Comparison of ENCODE assay signal across 1 cellular context in genomic region chr12:57522887-57523705, GRCh38.
TF ChIP-seq lines count a peak whose summit lies in the region.

No MANE protein-coding gene starts in this region.

TF ChIP-seq in HepG2, 621 proteins besides CTCF, POLR2A, EP300 and RAD21 (continued from another document):
- TF ChIP-seq, protein P1, sequence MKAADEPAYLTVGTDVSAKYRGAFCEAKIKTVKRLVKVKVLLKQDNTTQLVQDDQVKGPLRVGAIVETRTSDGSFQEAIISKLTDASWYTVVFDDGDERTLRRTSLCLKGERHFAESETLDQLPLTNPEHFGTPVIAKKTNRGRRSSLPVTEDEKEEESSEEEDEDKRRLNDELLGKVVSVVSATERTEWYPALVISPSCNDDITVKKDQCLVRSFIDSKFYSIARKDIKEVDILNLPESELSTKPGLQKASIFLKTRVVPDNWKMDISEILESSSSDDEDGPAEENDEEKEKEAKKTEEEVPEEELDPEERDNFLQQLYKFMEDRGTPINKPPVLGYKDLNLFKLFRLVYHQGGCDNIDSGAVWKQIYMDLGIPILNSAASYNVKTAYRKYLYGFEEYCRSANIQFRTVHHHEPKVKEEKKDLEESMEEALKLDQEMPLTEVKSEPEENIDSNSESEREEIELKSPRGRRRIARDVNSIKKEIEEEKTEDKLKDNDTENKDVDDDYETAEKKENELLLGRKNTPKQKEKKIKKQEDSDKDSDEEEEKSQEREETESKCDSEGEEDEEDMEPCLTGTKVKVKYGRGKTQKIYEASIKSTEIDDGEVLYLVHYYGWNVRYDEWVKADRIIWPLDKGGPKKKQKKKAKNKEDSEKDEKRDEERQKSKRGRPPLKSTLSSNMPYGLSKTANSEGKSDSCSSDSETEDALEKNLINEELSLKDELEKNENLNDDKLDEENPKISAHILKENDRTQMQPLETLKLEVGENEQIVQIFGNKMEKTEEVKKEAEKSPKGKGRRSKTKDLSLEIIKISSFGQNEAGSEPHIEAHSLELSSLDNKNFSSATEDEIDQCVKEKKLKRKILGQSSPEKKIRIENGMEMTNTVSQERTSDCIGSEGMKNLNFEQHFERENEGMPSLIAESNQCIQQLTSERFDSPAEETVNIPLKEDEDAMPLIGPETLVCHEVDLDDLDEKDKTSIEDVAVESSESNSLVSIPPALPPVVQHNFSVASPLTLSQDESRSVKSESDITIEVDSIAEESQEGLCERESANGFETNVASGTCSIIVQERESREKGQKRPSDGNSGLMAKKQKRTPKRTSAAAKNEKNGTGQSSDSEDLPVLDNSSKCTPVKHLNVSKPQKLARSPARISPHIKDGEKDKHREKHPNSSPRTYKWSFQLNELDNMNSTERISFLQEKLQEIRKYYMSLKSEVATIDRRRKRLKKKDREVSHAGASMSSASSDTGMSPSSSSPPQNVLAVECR (CRISPR knock-in tag; IDR thresholded peaks at IDR 0.05; ENCODE audit: borderline replicate concordance) = no peak
- no peak for TF ChIP-seq GMEB1 (CRISPR knock-in tag; IDR thresholded peaks at IDR 0.05; ENCODE audit: borderline replicate concordance)
- no peak for TF ChIP-seq ZBTB38 (CRISPR knock-in tag; IDR thresholded peaks at IDR 0.05)
- no peak for TF ChIP-seq ZNF234 (CRISPR knock-in tag; conservative IDR thresholded peaks at IDR 0.05)
- TF ChIP-seq MAZ (IDR thresholded peaks at IDR 0.05; ENCODE audit: borderline replicate concordance, low read depth, low read length) = peak; percentile 35; the same call in 1 of the 2 replicates
- no peak for TF ChIP-seq MAZ (CRISPR knock-in tag; IDR thresholded peaks at IDR 0.05; ENCODE audit: low read depth)
- TF ChIP-seq RORA (CRISPR knock-in tag; IDR thresholded peaks at IDR 0.05) = no peak
- no peak for TF ChIP-seq FIP1L1 (IDR thresholded peaks at IDR 0.05; ENCODE audit: borderline replicate concordance, insufficient read depth, low read depth, low read length)
- TF ChIP-seq RXRB (CRISPR knock-in tag; IDR thresholded peaks at IDR 0.05; ENCODE audit: borderline replicate concordance) = no peak
- no peak for TF ChIP-seq YY1 (IDR thresholded peaks at IDR 0.05; ENCODE audit: insufficient read depth, insufficient replicate concordance, low read depth, low read length)
- no peak for TF ChIP-seq PLRG1 (conservative IDR thresholded peaks at IDR 0.05)
- TF ChIP-seq MAFG (CRISPR knock-in tag; IDR thresholded peaks at IDR 0.05) = no peak
- TF ChIP-seq ZNF7 (CRISPR knock-in tag; IDR thresholded peaks at IDR 0.05) = no peak
- TF ChIP-seq ZBTB10 (CRISPR knock-in tag; IDR thresholded peaks at IDR 0.05; ENCODE audit: borderline replicate concordance) = no peak
- no peak for TF ChIP-seq SP140L (CRISPR knock-in tag; IDR thresholded peaks at IDR 0.05; ENCODE audit: borderline replicate concordance)
- no peak for TF ChIP-seq ZNF10 (CRISPR knock-in tag; IDR thresholded peaks at IDR 0.05; ENCODE audit: borderline replicate concordance, low read depth)
- TF ChIP-seq NFE2 (CRISPR knock-in tag; IDR thresholded peaks at IDR 0.05) = no peak
- TF ChIP-seq CEBPG (CRISPR knock-in tag; IDR thresholded peaks at IDR 0.05) = no peak
- TF ChIP-seq ZBTB39 (CRISPR knock-in tag; IDR thresholded peaks at IDR 0.05) = no peak
- TF ChIP-seq, protein P2, sequence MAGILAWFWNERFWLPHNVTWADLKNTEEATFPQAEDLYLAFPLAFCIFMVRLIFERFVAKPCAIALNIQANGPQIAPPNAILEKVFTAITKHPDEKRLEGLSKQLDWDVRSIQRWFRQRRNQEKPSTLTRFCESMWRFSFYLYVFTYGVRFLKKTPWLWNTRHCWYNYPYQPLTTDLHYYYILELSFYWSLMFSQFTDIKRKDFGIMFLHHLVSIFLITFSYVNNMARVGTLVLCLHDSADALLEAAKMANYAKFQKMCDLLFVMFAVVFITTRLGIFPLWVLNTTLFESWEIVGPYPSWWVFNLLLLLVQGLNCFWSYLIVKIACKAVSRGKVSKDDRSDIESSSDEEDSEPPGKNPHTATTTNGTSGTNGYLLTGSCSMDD (CRISPR knock-in tag; IDR thresholded peaks at IDR 0.05) = no peak
- TF ChIP-seq, protein P3, sequence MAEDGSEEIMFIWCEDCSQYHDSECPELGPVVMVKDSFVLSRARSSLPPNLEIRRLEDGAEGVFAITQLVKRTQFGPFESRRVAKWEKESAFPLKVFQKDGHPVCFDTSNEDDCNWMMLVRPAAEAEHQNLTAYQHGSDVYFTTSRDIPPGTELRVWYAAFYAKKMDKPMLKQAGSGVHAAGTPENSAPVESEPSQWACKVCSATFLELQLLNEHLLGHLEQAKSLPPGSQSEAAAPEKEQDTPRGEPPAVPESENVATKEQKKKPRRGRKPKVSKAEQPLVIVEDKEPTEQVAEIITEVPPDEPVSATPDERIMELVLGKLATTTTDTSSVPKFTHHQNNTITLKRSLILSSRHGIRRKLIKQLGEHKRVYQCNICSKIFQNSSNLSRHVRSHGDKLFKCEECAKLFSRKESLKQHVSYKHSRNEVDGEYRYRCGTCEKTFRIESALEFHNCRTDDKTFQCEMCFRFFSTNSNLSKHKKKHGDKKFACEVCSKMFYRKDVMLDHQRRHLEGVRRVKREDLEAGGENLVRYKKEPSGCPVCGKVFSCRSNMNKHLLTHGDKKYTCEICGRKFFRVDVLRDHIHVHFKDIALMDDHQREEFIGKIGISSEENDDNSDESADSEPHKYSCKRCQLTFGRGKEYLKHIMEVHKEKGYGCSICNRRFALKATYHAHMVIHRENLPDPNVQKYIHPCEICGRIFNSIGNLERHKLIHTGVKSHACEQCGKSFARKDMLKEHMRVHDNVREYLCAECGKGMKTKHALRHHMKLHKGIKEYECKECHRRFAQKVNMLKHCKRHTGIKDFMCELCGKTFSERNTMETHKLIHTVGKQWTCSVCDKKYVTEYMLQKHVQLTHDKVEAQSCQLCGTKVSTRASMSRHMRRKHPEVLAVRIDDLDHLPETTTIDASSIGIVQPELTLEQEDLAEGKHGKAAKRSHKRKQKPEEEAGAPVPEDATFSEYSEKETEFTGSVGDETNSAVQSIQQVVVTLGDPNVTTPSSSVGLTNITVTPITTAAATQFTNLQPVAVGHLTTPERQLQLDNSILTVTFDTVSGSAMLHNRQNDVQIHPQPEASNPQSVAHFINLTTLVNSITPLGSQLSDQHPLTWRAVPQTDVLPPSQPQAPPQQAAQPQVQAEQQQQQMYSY (CRISPR knock-in tag; IDR thresholded peaks at IDR 0.05) = no peak
- TF ChIP-seq ZNF740 (CRISPR knock-in tag; IDR thresholded peaks at IDR 0.05) = peak; percentile 80; the same call in 1 of the 2 replicates
- no peak for TF ChIP-seq ZNF713 (CRISPR knock-in tag; IDR thresholded peaks at IDR 0.05)
- no peak for TF ChIP-seq ZSCAN25 (CRISPR knock-in tag; IDR thresholded peaks at IDR 0.05)
- TF ChIP-seq KDM3A (CRISPR knock-in tag; IDR thresholded peaks at IDR 0.05; ENCODE audit: low read depth) = no peak
- no peak for TF ChIP-seq ZNF747 (CRISPR knock-in tag; IDR thresholded peaks at IDR 0.05; ENCODE audit: borderline replicate concordance)
- no peak for TF ChIP-seq STAG1 (CRISPR knock-in tag; IDR thresholded peaks at IDR 0.05)
- no peak for TF ChIP-seq JUN (CRISPR knock-in tag; IDR thresholded peaks at IDR 0.05)
- 0 out of 2 replicates have a peak, but pooled peaks have one; percentile 34 for TF ChIP-seq CCDC6 (CRISPR knock-in tag; IDR thresholded peaks at IDR 0.05)
- TF ChIP-seq ZKSCAN8 (CRISPR knock-in tag; IDR thresholded peaks at IDR 0.05; ENCODE audit: borderline replicate concordance) = no peak
- TF ChIP-seq THYN1 (CRISPR knock-in tag; IDR thresholded peaks at IDR 0.05; ENCODE audit: borderline replicate concordance, low read depth) = no peak
- TF ChIP-seq ZNF354B (CRISPR knock-in tag; IDR thresholded peaks at IDR 0.05) = no peak
- TF ChIP-seq, protein P4, sequence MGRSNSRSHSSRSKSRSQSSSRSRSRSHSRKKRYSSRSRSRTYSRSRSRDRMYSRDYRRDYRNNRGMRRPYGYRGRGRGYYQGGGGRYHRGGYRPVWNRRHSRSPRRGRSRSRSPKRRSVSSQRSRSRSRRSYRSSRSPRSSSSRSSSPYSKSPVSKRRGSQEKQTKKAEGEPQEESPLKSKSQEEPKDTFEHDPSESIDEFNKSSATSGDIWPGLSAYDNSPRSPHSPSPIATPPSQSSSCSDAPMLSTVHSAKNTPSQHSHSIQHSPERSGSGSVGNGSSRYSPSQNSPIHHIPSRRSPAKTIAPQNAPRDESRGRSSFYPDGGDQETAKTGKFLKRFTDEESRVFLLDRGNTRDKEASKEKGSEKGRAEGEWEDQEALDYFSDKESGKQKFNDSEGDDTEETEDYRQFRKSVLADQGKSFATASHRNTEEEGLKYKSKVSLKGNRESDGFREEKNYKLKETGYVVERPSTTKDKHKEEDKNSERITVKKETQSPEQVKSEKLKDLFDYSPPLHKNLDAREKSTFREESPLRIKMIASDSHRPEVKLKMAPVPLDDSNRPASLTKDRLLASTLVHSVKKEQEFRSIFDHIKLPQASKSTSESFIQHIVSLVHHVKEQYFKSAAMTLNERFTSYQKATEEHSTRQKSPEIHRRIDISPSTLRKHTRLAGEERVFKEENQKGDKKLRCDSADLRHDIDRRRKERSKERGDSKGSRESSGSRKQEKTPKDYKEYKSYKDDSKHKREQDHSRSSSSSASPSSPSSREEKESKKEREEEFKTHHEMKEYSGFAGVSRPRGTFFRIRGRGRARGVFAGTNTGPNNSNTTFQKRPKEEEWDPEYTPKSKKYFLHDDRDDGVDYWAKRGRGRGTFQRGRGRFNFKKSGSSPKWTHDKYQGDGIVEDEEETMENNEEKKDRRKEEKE (IDR thresholded peaks at IDR 0.05) = no peak
- TF ChIP-seq ARHGAP35 (CRISPR knock-in tag; IDR thresholded peaks at IDR 0.05; ENCODE audit: borderline replicate concordance) = no peak
